In the genomic region with DNA sequence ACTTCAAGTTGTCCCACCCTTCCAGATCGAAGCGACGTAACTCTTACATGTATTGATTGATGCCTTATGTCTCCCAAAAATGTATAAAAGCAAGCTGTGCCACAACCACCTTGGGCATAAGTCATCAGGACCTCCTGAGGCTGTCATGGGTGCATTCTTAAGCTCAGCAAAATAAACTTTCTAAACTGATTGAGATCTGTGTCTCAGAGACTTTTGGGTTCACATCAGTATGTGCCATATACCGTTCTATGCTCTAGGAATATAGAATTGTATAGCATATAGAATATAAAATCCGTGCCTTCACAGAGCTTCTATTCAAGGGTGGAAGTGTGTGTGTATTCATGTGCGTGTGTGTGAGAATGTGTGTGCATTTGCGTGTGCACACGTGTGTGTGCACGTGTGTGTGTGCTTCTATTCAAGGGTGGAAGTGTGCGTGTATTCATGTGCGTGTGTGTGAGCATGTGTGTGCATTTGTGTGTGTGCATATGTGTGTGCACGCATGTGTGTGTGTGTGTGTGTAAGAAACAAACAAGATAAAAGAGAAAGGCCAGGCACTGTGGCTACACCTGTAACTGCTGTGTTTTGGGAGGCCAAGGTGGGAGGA, we compare ENCODE assay signal across 2 cellular contexts.
TF ChIP-seq lines count a peak whose summit lies in the region.

No MANE protein-coding gene starts in this region.

TF ChIP-seq in HCT116, 20 proteins besides CTCF, POLR2A, EP300 and RAD21:
- TF ChIP-seq ZNF274 (IDR thresholded peaks at IDR 0.05; ENCODE audit: low read depth, low read length) (no peak), CEBPB (IDR thresholded peaks at IDR 0.05; ENCODE audit: low read depth) (no peak), FOSL1 (IDR thresholded peaks at IDR 0.05; ENCODE audit: low read depth) (no peak), YY1 (IDR thresholded peaks at IDR 0.05; ENCODE audit: extremely low read depth, insufficient replicate concordance, low read depth, low read length) (no peak), EZH2 (IDR thresholded peaks at IDR 0.05) (no peak), EZH2phosphoT487 (IDR thresholded peaks at IDR 0.05; ENCODE audit: borderline replicate concordance) (no peak), SIN3A (IDR thresholded peaks at IDR 0.05; ENCODE audit: low read depth) (no peak), CBX3 (IDR thresholded peaks at IDR 0.05; ENCODE audit: low read depth) (no peak), EGR1 (IDR thresholded peaks at IDR 0.05; ENCODE audit: low read depth) (no peak), TCF7L2 (IDR thresholded peaks at IDR 0.05; ENCODE audit: borderline replicate concordance, extremely low read depth, insufficient read depth, insufficient read length) (no peak), JUND (IDR thresholded peaks at IDR 0.05) (no peak)
- TF ChIP-seq, protein P1, sequence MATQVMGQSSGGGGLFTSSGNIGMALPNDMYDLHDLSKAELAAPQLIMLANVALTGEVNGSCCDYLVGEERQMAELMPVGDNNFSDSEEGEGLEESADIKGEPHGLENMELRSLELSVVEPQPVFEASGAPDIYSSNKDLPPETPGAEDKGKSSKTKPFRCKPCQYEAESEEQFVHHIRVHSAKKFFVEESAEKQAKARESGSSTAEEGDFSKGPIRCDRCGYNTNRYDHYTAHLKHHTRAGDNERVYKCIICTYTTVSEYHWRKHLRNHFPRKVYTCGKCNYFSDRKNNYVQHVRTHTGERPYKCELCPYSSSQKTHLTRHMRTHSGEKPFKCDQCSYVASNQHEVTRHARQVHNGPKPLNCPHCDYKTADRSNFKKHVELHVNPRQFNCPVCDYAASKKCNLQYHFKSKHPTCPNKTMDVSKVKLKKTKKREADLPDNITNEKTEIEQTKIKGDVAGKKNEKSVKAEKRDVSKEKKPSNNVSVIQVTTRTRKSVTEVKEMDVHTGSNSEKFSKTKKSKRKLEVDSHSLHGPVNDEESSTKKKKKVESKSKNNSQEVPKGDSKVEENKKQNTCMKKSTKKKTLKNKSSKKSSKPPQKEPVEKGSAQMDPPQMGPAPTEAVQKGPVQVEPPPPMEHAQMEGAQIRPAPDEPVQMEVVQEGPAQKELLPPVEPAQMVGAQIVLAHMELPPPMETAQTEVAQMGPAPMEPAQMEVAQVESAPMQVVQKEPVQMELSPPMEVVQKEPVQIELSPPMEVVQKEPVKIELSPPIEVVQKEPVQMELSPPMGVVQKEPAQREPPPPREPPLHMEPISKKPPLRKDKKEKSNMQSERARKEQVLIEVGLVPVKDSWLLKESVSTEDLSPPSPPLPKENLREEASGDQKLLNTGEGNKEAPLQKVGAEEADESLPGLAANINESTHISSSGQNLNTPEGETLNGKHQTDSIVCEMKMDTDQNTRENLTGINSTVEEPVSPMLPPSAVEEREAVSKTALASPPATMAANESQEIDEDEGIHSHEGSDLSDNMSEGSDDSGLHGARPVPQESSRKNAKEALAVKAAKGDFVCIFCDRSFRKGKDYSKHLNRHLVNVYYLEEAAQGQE (IDR thresholded peaks at IDR 0.05; ENCODE audit: low read depth): no peak
- TF ChIP-seq, protein P2, sequence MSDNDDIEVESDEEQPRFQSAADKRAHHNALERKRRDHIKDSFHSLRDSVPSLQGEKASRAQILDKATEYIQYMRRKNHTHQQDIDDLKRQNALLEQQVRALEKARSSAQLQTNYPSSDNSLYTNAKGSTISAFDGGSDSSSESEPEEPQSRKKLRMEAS (IDR thresholded peaks at IDR 0.05): no peak
TF ChIP-seq in HCT116: peak in this region for 0.

TF ChIP-seq in K562, 482 proteins besides CTCF, POLR2A, EP300 and RAD21:
- TF ChIP-seq RNF219 (CRISPR knock-in tag; IDR thresholded peaks at IDR 0.05) (no peak), ZNF518B (CRISPR knock-in tag; IDR thresholded peaks at IDR 0.05) (no peak), ELF4 (CRISPR knock-in tag; IDR thresholded peaks at IDR 0.05) (no peak), KDM1A (IDR thresholded peaks at IDR 0.05) (peak in 1 of 2 experiments; percentile 77; a peak in 2 of 4 replicates), ZKSCAN8 (CRISPR knock-in tag; IDR thresholded peaks at IDR 0.05) (no peak), PKNOX1 (IDR thresholded peaks at IDR 0.05) (no peak), TAF15 (IDR thresholded peaks at IDR 0.05; ENCODE audit: low read depth, low read length) (no peak)
